In genomic region chr2:205161156-205161555, GRCh38 we compare ENCODE assay signal across 17 cellular contexts.
DNase-seq lines count a peak whose midpoint lies in the region; ATAC-seq and TF ChIP-seq lines count a peak whose summit lies in the region.
"Had no signal": no experiment of that assay in that cellular context is flagged by ENCODE, and none has a peak within 500 bp of the region (broad histone marks: within the 10 kb centered on the region; RNA-seq: fewer than 3 reads in every experiment).

No MANE protein-coding gene starts in this region.

- H3K9ac ChIP-seq in muscle layer of colon (ENCODE audit: low read length) = no peak overlapping the region

- H3K4me1 ChIP-seq in muscle layer of colon (ENCODE audit: insufficient read depth, low read length) = peaks cover 20% of the 10 kb centered on the region
- H3K4me1 ChIP-seq in foreskin keratinocyte = no peaks in the 10 kb centered on the region
- H3K4me1 ChIP-seq: ascending aorta had no signal

- no peak for DNase-seq in activated T-cell treated with anti-CD3 and anti-CD28 coated beads, Interleukin-2, amount 50 U/mL, for 72 hours
- no peak for DNase-seq in activated T-cell treated with anti-CD3 and anti-CD28 coated beads for 4 hours
- peak; percentile 18 for DNase-seq in astrocyte of the spinal cord (ENCODE audit: low read depth, low spot score)
- no peak for DNase-seq in SHP77 treated with DMSO at 0.1 percent for 48 hours (lab: John Stamatoyannopoulos, UW)
- no peak for DNase-seq in foreskin keratinocyte
- no peak for DNase-seq in effector memory CD8-positive, alpha-beta T cell
- DNase-seq: kidney, NCI-H1105 treated with DMSO at 0.1 percent for 48 hours, NCI-H2029 treated with DMSO at 0.1 percent for 48 hours, NCI-H226, transverse colon had no signal

- H3K27ac Mint-ChIP-seq in activated T-cell treated with anti-CD3 and anti-CD28 coated beads, Interleukin-2, amount 50 U/mL, for 72 hours = peak overlapping the region; percentile 23
- no peak overlapping the region for H3K27ac Mint-ChIP-seq in effector memory CD8-positive, alpha-beta T cell
- H3K27ac Mint-ChIP-seq: activated naive CD4-positive, alpha-beta T cell treated with anti-CD3 and anti-CD28 coated beads, Interleukin-2, amount 50 U/mL, for 72 hours; WTC11 had no signal

- TF ChIP-seq CTCF in astrocyte of the spinal cord (IDR thresholded peaks at IDR 0.05; ENCODE audit: low read depth, low read length) = no peak
- no peak for TF ChIP-seq CTCF in foreskin keratinocyte (conservative IDR thresholded peaks at IDR 0.05)

- H3K4me1 Mint-ChIP-seq in activated T-cell treated with anti-CD3 and anti-CD28 coated beads, Interleukin-2, amount 50 U/mL, for 72 hours (ENCODE audit: low read depth) = peaks cover 5% of the 10 kb centered on the region
- H3K4me1 Mint-ChIP-seq in effector memory CD8-positive, alpha-beta T cell (ENCODE audit: low read depth in 2 of 2) = no peaks in the 10 kb centered on the region

- no peak for ATAC-seq in activated T-cell treated with anti-CD3 and anti-CD28 coated beads, Interleukin-2, amount 50 U/mL, for 72 hours (replicated peaks in 1 of 2)
- ATAC-seq in foreskin keratinocyte = no peak
- ATAC-seq in effector memory CD8-positive, alpha-beta T cell (replicated peaks) = no peak
- ATAC-seq in HG03095 (IDR thresholded peaks at IDR 0.05; ENCODE audit: unreplicated experiment) = no peak
- ATAC-seq: activated naive CD4-positive, alpha-beta T cell treated with anti-CD3 and anti-CD28 coated beads, Interleukin-2, amount 50 U/mL, for 72 hours; esophagus mucosa; WTC11 had no signal

- H3K9me3 ChIP-seq in muscle layer of colon (ENCODE audit: low read length) = no peaks in the 10 kb centered on the region
- H3K9me3 ChIP-seq: ascending aorta, transverse colon had no signal

- no peaks in the 10 kb centered on the region for H3K36me3 Mint-ChIP-seq in activated T-cell treated with anti-CD3 and anti-CD28 coated beads, Interleukin-2, amount 50 U/mL, for 72 hours (ENCODE audit: insufficient read depth in 2 of 2)
- no peaks in the 10 kb centered on the region for H3K36me3 Mint-ChIP-seq in effector memory CD8-positive, alpha-beta T cell (ENCODE audit: insufficient read depth)
- H3K36me3 Mint-ChIP-seq: activated naive CD4-positive, alpha-beta T cell treated with anti-CD3 and anti-CD28 coated beads, Interleukin-2, amount 50 U/mL, for 72 hours; WTC11 had no signal

- H3K27me3 Mint-ChIP-seq in activated T-cell treated with anti-CD3 and anti-CD28 coated beads, Interleukin-2, amount 50 U/mL, for 72 hours (ENCODE audit: low read depth) = no peaks in the 10 kb centered on the region
- H3K27me3 Mint-ChIP-seq in effector memory CD8-positive, alpha-beta T cell = no peaks in the 10 kb centered on the region

- H3K9me3 Mint-ChIP-seq in activated T-cell treated with anti-CD3 and anti-CD28 coated beads, Interleukin-2, amount 50 U/mL, for 72 hours = no peaks in the 10 kb centered on the region
- H3K9me3 Mint-ChIP-seq in effector memory CD8-positive, alpha-beta T cell = peaks cover 0 to 1% of the 10 kb centered on the region in 2 donors
- H3K9me3 Mint-ChIP-seq: activated naive CD4-positive, alpha-beta T cell treated with anti-CD3 and anti-CD28 coated beads, Interleukin-2, amount 50 U/mL, for 72 hours; WTC11 had no signal

- no peak overlapping the region for H3K4me3 Mint-ChIP-seq in activated T-cell treated with anti-CD3 and anti-CD28 coated beads, Interleukin-2, amount 50 U/mL, for 72 hours
- H3K4me3 Mint-ChIP-seq in effector memory CD8-positive, alpha-beta T cell = no peak overlapping the region
- H3K4me3 Mint-ChIP-seq: WTC11 had no signal

- no peaks in the 10 kb centered on the region for H3K36me3 ChIP-seq in muscle layer of colon (ENCODE audit: insufficient read depth, low read length)
- H3K36me3 ChIP-seq: ascending aorta, transverse colon had no signal

- H3K27ac ChIP-seq in muscle layer of colon (ENCODE audit: low read depth, low read length) (peak overlapping the region; percentile 27), foreskin keratinocyte (no peak overlapping the region)
- H3K27ac ChIP-seq: ascending aorta had no signal

- H3K27me3 ChIP-seq in muscle layer of colon (ENCODE audit: control insufficient read depth in 1 of 2, insufficient read depth in 2 of 2, low read length in 2 of 2) (no peaks in the 10 kb centered on the region), foreskin keratinocyte (no peaks in the 10 kb centered on the region)
- H3K27me3 ChIP-seq: ascending aorta, transverse colon had no signal

- in situ Hi-C loops in astrocyte of the spinal cord (cut with HindIII; ENCODE audit: low sequenced_read_pairs) = no loop called here

- no peak overlapping the region for H3K4me3 ChIP-seq in astrocyte of the spinal cord (ENCODE audit: low read depth, low read length)
- H3K4me3 ChIP-seq in muscle layer of colon (ENCODE audit: low read depth in 1 of 2, low read length in 2 of 2) = no peak overlapping the region
- H3K4me3 ChIP-seq: ascending aorta, transverse colon had no signal
